ENCODE assay signal across 8 cellular contexts in genomic region chr22:39501644-39502108, GRCh38. TPM values are rescaled to one million over a fixed set of nuclear protein-coding genes. Genes with fewer than 3 reads are reported as not detected.
DNase-seq lines count a peak whose midpoint lies in the region; ATAC-seq and TF ChIP-seq lines count a peak whose summit lies in the region.

No MANE protein-coding gene starts in this region.

- H3K27ac ChIP-seq in IMR-90 (ENCODE audit: insufficient read depth, low read length) = peak overlapping the region; percentile 45; the same call in 1 of the 2 replicates
- H3K27ac ChIP-seq in caudate nucleus (ENCODE audit: low read depth, low read length) = peak overlapping the region; percentile 97
- H3K27ac ChIP-seq in naive thymus-derived CD4-positive, alpha-beta T cell (ENCODE audit: low read depth, low read length) = peak overlapping the region; percentile 79

- H3K27me3 Mint-ChIP-seq in naive thymus-derived CD4-positive, alpha-beta T cell = peaks cover 0 to 7% (median 0%) of the 10 kb centered on the region in 5 donors

- peak overlapping the region; percentile 75 to 100 (median 94) for H3K4me3 Mint-ChIP-seq in naive thymus-derived CD4-positive, alpha-beta T cell

- no peak overlapping the region for H2BK5ac ChIP-seq in IMR-90 (ENCODE audit: low read depth, low read length, poor library complexity, severe bottlenecking)

- H3K36me3 Mint-ChIP-seq in naive thymus-derived CD4-positive, alpha-beta T cell = peaks cover 4 to 23% (median 12%) of the 10 kb centered on the region in 5 donors

- 0 out of 2 replicates have a peak, but pooled peaks cover 11% of the 10 kb centered on the region for H4K20me1 ChIP-seq in IMR-90 (ENCODE audit: insufficient read depth, low read length)

- TF ChIP-seq RAD21 in IMR-90 (IDR thresholded peaks at IDR 0.05; ENCODE audit: low read length) = no peak

- peak overlapping the region; percentile 92 for H2AFZ ChIP-seq in IMR-90 (replicated peaks; ENCODE audit: low read length, poor library complexity)

- dilution Hi-C loops in IMR-90 (cut with HindIII; ENCODE audit: low sequenced_read_pairs, unreplicated experiment) = no loop called here

- H3K36me3 ChIP-seq in BJ (ENCODE audit: control insufficient read depth, insufficient read depth, low read length) (peaks cover 16% of the 10 kb centered on the region), IMR-90 (ENCODE audit: control insufficient read depth, insufficient read depth, low read length) (peaks cover 21% of the 10 kb centered on the region)
- H3K36me3 ChIP-seq in naive thymus-derived CD4-positive, alpha-beta T cell (ENCODE audit: control insufficient read depth in 2 of 3, insufficient read depth in 3 of 3, low read length in 3 of 3) = peaks cover 15 to 34% (median 24%) of the 10 kb centered on the region in 3 experiments

- H4K91ac ChIP-seq in IMR-90 (ENCODE audit: insufficient read depth, low read depth, low read length) = no peak overlapping the region; the same call in 1 of the 2 replicates

- H4K5ac ChIP-seq in IMR-90 (ENCODE audit: low read depth, low read length) = peak overlapping the region; percentile 44

- H3K18ac ChIP-seq in IMR-90 (ENCODE audit: low read depth, low read length) = no peak overlapping the region; the same call in 1 of the 2 replicates

- peak overlapping the region; percentile 84 for H3K4me2 ChIP-seq in IMR-90 (ENCODE audit: low read depth, low read length)

- in situ Hi-C loops in IMR-90 (cut with MboI; ENCODE audit: low sequenced_read_pairs) = no loop called here

- peak overlapping the region; percentile 64 to 98; a peak in 3 of 4 replicates for H4K8ac ChIP-seq in IMR-90 (ENCODE audit: low read depth in 2 of 2, low read length in 2 of 2)

- H3K9me3 Mint-ChIP-seq in naive thymus-derived CD4-positive, alpha-beta T cell = no peaks in the 10 kb centered on the region

- H2AK9ac ChIP-seq in IMR-90 (replicated peaks; ENCODE audit: low read depth, low read length, poor library complexity) = peak overlapping the region; percentile 91

- H3K9ac ChIP-seq in IMR-90 (ENCODE audit: low read depth, low read length) = peak overlapping the region; percentile 61

- no peak overlapping the region for H3K56ac ChIP-seq in IMR-90 (ENCODE audit: extremely low read depth, insufficient read depth, low read length)

- H3K9me1 ChIP-seq in IMR-90 (ENCODE audit: insufficient read depth, low read length) = peaks cover 6% of the 10 kb centered on the region

- TF ChIP-seq CTCF in BJ (IDR thresholded peaks at IDR 0.05; ENCODE audit: insufficient read depth, low read depth, low read length) = no peak
- TF ChIP-seq CTCF in IMR-90 (conservative IDR thresholded peaks at IDR 0.05; ENCODE audit: low read depth, low read length) = no peak

- peaks cover 10% of the 10 kb centered on the region for H3K4me1 ChIP-seq in IMR-90 (ENCODE audit: control insufficient read depth, insufficient read depth, low read length)
- H3K4me1 ChIP-seq in naive thymus-derived CD4-positive, alpha-beta T cell (ENCODE audit: control insufficient read depth in 2 of 2, insufficient read depth in 2 of 2, low read length in 2 of 2) = peaks cover 16 to 21% of the 10 kb centered on the region in 2 donors

- no TSS peak for BruUV-seq in IMR-90 (replicated peaks; lab: Mats Ljungman, UMichigan)

- peak overlapping the region; percentile 47; the same call in 1 of the 2 replicates for H2AK5ac ChIP-seq in IMR-90 (ENCODE audit: low read depth, low read length)

- peaks cover 19 to 49% of the 10 kb centered on the region in 2 experiments for H3K79me1 ChIP-seq in IMR-90 (ENCODE audit: low read depth in 1 of 2, low read length in 2 of 2)

- ATAC-seq in IMR-90 (ENCODE audit: low read depth) (no peak), GM18909 (IDR thresholded peaks at IDR 0.05; ENCODE audit: poor library complexity, unreplicated experiment) (no peak), HG03139 (IDR thresholded peaks at IDR 0.05; ENCODE audit: unreplicated experiment) (no peak)
- no peak for ATAC-seq in naive thymus-derived CD4-positive, alpha-beta T cell

- POLR2A ChIA-PET in BJ (lab: Charles Lee) (interaction anchor here (0.6 to 1.5 kb wide), 3 partner anchors 8 to 21 kb away, joined by 3 to 12 read pairs (median 4); partner anchors contain the start of gene ATF4), IMR-90 (lab: Charles Lee; ENCODE audit: unreplicated experiment) (interaction anchor here (0.6 to 0.9 kb wide), 3 partner anchors 18 to 27 kb away, joined by 3 to 23 read pairs (median 4); partner anchors contain the start of gene ATF4)
- POLR2A ChIA-PET in naive thymus-derived CD4-positive, alpha-beta T cell (lab: Charles Lee) = interaction anchor here (0.6 to 7.9 kb wide), 15 partner anchors 11 to 542 kb away, joined by 3 to 93 read pairs (median 6); partner anchors contain the start of genes ATF4, RPL3, RPS19BP1 and TAB1

- peak overlapping the region; percentile 75 for H3K4ac ChIP-seq in IMR-90 (ENCODE audit: low read depth, low read length)

- no peak overlapping the region for H2BK20ac ChIP-seq in IMR-90 (ENCODE audit: low read depth, low read length)

- H3K14ac ChIP-seq in IMR-90 (replicated peaks; ENCODE audit: low read depth, low read length) = peak overlapping the region; percentile 38; the same call in 1 of the 2 replicates

- 27% methylated on average over 12 of the region's 13 CpGs; no CpG with 5 or more reads in 1 of the 2 experiments for WGBS in IMR-90 (ENCODE audit: extremely low coverage in 2 of 2, insufficient read length in 1 of 2), 2 experiments

- no peak for DNase-seq in BJ (ENCODE audit: low read depth)
- no peak for DNase-seq in IMR-90
- no peak for DNase-seq in caudate nucleus (lab: John Stamatoyannopoulos, UW)
- peak in 1 of 9 donors; percentile 14 for DNase-seq in naive thymus-derived CD4-positive, alpha-beta T cell
- DNase-seq in NCI-H1436 (lab: John Stamatoyannopoulos, UW) = no peak
- no peak for DNase-seq in NCI-H774 (lab: John Stamatoyannopoulos, UW)

- peaks cover 21 to 52% (median 45%) of the 10 kb centered on the region in 7 donors for H3K4me1 Mint-ChIP-seq in naive thymus-derived CD4-positive, alpha-beta T cell

- CTCF ChIA-PET in BJ (lab: Yijun Ruan, JAX) = interaction anchor here (1.1 to 2.1 kb wide), 8 partner anchors 8 to 523 kb away, joined by 3 to 7 read pairs (median 5); partner anchors contain the start of gene ATF4
- CTCF ChIA-PET in IMR-90 (lab: Yijun Ruan, JAX) = interaction anchor here (1.3 kb wide), 1 partner anchor 13 kb away, joined by 3 read pairs; no protein-coding TSS in a partner anchor
- CTCF ChIA-PET in naive thymus-derived CD4-positive, alpha-beta T cell (lab: Charles Lee) = interaction anchor here (0.6 to 2.4 kb wide), 6 partner anchors 8 to 87 kb away, joined by 3 to 7 read pairs (median 4); partner anchors contain the start of gene ATF4

- H2BK15ac ChIP-seq in IMR-90 (ENCODE audit: low read depth, low read length) = no peak overlapping the region; the same call in 2 of the 3 replicates

- peak overlapping the region; percentile 77 for H3K4me3 ChIP-seq in BJ (ENCODE audit: low read depth, low read length)
- peak overlapping the region; percentile 47 for H3K4me3 ChIP-seq in IMR-90 (ENCODE audit: insufficient read depth, low read depth, low read length)
- peak overlapping the region; percentile 59 for H3K4me3 ChIP-seq in naive thymus-derived CD4-positive, alpha-beta T cell (ENCODE audit: low read length)

- intact Hi-C loops in IMR-90 (cut with micrococcal nuclease) = loop anchor here (2.0 kb wide), 1 partner anchor 17 kb away; no protein-coding TSS in a partner anchor
- intact Hi-C loops in naive thymus-derived CD4-positive, alpha-beta T cell (cut with micrococcal nuclease) = loop anchor here (1.0 kb wide), 5 partner anchors 11 to 543 kb away; partner anchors contain the start of genes ATF4 (in 2 of the 2), RPS19BP1 (in 2 of the 2) and TAB1 (in 1 of the 2)

- TF ChIP-seq POLR2A in IMR-90 (IDR thresholded peaks at IDR 0.05; ENCODE audit: low read depth, low read length) = no peak

- H2BK120ac ChIP-seq in IMR-90 (ENCODE audit: low read depth, low read length) = peak overlapping the region; percentile 54

- H3K27me3 ChIP-seq in BJ (ENCODE audit: control insufficient read depth, insufficient read depth, low read length) (peaks cover 1% of the 10 kb centered on the region; the same call in 1 of the 2 replicates), IMR-90 (ENCODE audit: control insufficient read depth, insufficient read depth, low read length) (no peaks in the 10 kb centered on the region)
- H3K27me3 ChIP-seq in naive thymus-derived CD4-positive, alpha-beta T cell (ENCODE audit: control insufficient read depth in 2 of 2, insufficient read depth in 2 of 2, low read length in 2 of 2) = no peaks in the 10 kb centered on the region

- H3K27ac Mint-ChIP-seq in naive thymus-derived CD4-positive, alpha-beta T cell = peak overlapping the region; percentile 86 to 97 (median 96)

- H3K23ac ChIP-seq in IMR-90 (ENCODE audit: low read depth, low read length) = peak overlapping the region; percentile 11; the same call in 1 of the 2 replicates

- H3K9me3 ChIP-seq in IMR-90 (ENCODE audit: control insufficient read depth, insufficient read depth, low read length) = no peaks in the 10 kb centered on the region
- H3K9me3 ChIP-seq in naive thymus-derived CD4-positive, alpha-beta T cell (ENCODE audit: control insufficient read depth in 2 of 3, low read length in 3 of 3) = no peaks in the 10 kb centered on the region

RNA-seq across cellular contexts. Expression of gene MIEF1, which starts 0.4 kb away (rescaled TPM):
- polyA plus RNA-seq in BJ (2011; rRNA removed) = 17.5 and 21.0 TPM in 2 replicates
- 14.9 and 20.7 TPM in 2 replicates for polyA minus RNA-seq in BJ (2011; rRNA and poly(A)+ RNA removed)
- 9.7 and 12.2 TPM in 2 replicates for total RNA-seq in IMR-90 (2012; rRNA removed)
- 15.0 and 16.9 TPM in 2 replicates for polyA plus RNA-seq in IMR-90 (2012; rRNA removed)
- polyA plus RNA-seq in IMR-90 (2012; cell fraction: cytosol; rRNA removed) = 9.7 and 13.5 TPM in 2 replicates
- 8.6 and 12.3 TPM in 2 replicates for polyA plus RNA-seq in IMR-90 (2012; cell fraction: nucleus; rRNA removed; ENCODE audit: low replicate concordance)
- 10 to 100 TPM; 17.5 to 42.3 (median 37.3) TPM for total RNA-seq in naive thymus-derived CD4-positive, alpha-beta T cell
- 10 to 100 TPM; 27.8 to 33.2 TPM for polyA plus RNA-seq in naive thymus-derived CD4-positive, alpha-beta T cell

RNA-seq across cellular contexts. Expression of gene ATF4, which starts 18.7 kb away (rescaled TPM):
- polyA plus RNA-seq in BJ (2011; rRNA removed) (886 and 999 TPM in 2 replicates), IMR-90 (2012; rRNA removed) (662 and 949 TPM in 2 replicates)
- 177 and 288 TPM in 2 replicates for polyA minus RNA-seq in BJ (2011; rRNA and poly(A)+ RNA removed)
- 136 and 148 TPM in 2 replicates for total RNA-seq in IMR-90 (2012; rRNA removed)
- polyA plus RNA-seq in IMR-90 (2012; cell fraction: cytosol; rRNA removed) = 533 and 881 TPM in 2 replicates
- polyA plus RNA-seq in IMR-90 (2012; cell fraction: nucleus; rRNA removed; ENCODE audit: low replicate concordance) = 1,013 and 1,510 TPM in 2 replicates
- total RNA-seq in naive thymus-derived CD4-positive, alpha-beta T cell = 100 to 1,000 TPM; 235 to 293 (median 244) TPM
- 100 to 1,000 TPM in 1 of 2 donors, 10 to 100 TPM in 1; 68.9 to 118 TPM for polyA plus RNA-seq in naive thymus-derived CD4-positive, alpha-beta T cell

RNA-seq across cellular contexts. Expression of gene RPS19BP1, which starts 30.9 kb away (rescaled TPM):
- 64.0 and 66.7 TPM in 2 replicates for polyA plus RNA-seq in BJ (2011; rRNA removed)
- 4.8 and 11.0 TPM in 2 replicates for polyA minus RNA-seq in BJ (2011; rRNA and poly(A)+ RNA removed)
- 33.0 and 33.6 TPM in 2 replicates for total RNA-seq in IMR-90 (2012; rRNA removed)
- 95.4 and 117 TPM in 2 replicates for polyA plus RNA-seq in IMR-90 (2012; rRNA removed)
- 117 and 206 TPM in 2 replicates for polyA plus RNA-seq in IMR-90 (2012; cell fraction: cytosol; rRNA removed)
- polyA plus RNA-seq in IMR-90 (2012; cell fraction: nucleus; rRNA removed; ENCODE audit: low replicate concordance) = 65.7 and 74.5 TPM in 2 replicates
- 10 to 100 TPM; 35.2 to 67.4 (median 61.5) TPM for total RNA-seq in naive thymus-derived CD4-positive, alpha-beta T cell
- polyA plus RNA-seq in naive thymus-derived CD4-positive, alpha-beta T cell = 100 to 1,000 TPM in 1 of 2 donors, 10 to 100 TPM in 1; 98.6 to 162 TPM

RNA-seq across cellular contexts. Expression of gene MGAT3, which starts 44.9 kb away (rescaled TPM):
- 0.53 and 0.66 TPM in 2 replicates for polyA plus RNA-seq in BJ (2011; rRNA removed)
- 0.31 and 0.62 TPM in 2 replicates for polyA minus RNA-seq in BJ (2011; rRNA and poly(A)+ RNA removed)
- 0.28 and 0.36 TPM in 2 replicates for total RNA-seq in IMR-90 (2012; rRNA removed)
- 1.1 TPM in 2 replicates for polyA plus RNA-seq in IMR-90 (2012; rRNA removed)
- 0.38 and 0.99 TPM in 2 replicates for polyA plus RNA-seq in IMR-90 (2012; cell fraction: cytosol; rRNA removed)
- 1.0 and 1.5 TPM in 2 replicates for polyA plus RNA-seq in IMR-90 (2012; cell fraction: nucleus; rRNA removed; ENCODE audit: low replicate concordance)
- total RNA-seq in naive thymus-derived CD4-positive, alpha-beta T cell = 1 to 10 TPM in 3 of 5 experiments, under 1 TPM in 2; 0.57 to 3.2 (median 1.0) TPM
- polyA plus RNA-seq in naive thymus-derived CD4-positive, alpha-beta T cell = not detected

Comparison
In these comparisons a context has a peak if more than half of its experiments do, and no peak if none do; other contexts are left out.
1. H3K27ac ChIP-seq: peak in every context shown above with its lines; median percentile 97 in caudate nucleus; 79 in naive thymus-derived CD4-positive, alpha-beta T cell; 45 in IMR-90.